Comparison of ENCODE assay signal across 8 cellular contexts in genomic region chr19:15432629-15433518, GRCh38.
DNase-seq lines count a peak whose midpoint lies in the region; ATAC-seq lines count a peak whose summit lies in the region.

No MANE protein-coding gene starts in this region.

- peak; percentile 55 to 72 for DNase-seq in NCI-H187 (lab: John Stamatoyannopoulos, UW)
- no peak for DNase-seq in NCI-H187 treated with DMSO at 0.1 percent for 48 hours (lab: John Stamatoyannopoulos, UW)
- peak; percentile 54 for DNase-seq in NCI-H345 treated with DMSO at 0.1 percent for 48 hours (lab: John Stamatoyannopoulos, UW; ENCODE audit: unreplicated experiment)
- peak; percentile 89 for DNase-seq in activated CD4-positive, alpha-beta T cell treated with anti-CD3 and anti-CD28 coated beads for 1 hour
- DNase-seq in cerebellar nuclear complex (lab: John Stamatoyannopoulos, UW) = peak; percentile 27 to 36
- peak; percentile 72 for DNase-seq in kidney glomerular epithelial cell (lab: John Stamatoyannopoulos, UW)
- peak; percentile 88 to 94 for DNase-seq in stimulated activated CD4-positive, alpha-beta T cell treated with anti-CD3 and anti-CD28 coated beads, Interleukin-15, amount 100 ng/mL, for 1 hour (ENCODE audit: low read depth in 1 of 2, low spot score in 1 of 2)

- peak; percentile 73 for ATAC-seq in HG03097 (IDR thresholded peaks at IDR 0.05; ENCODE audit: low FRiP score, unreplicated experiment)
